8 cellular contexts compared by ENCODE assay signal in the genomic region with DNA sequence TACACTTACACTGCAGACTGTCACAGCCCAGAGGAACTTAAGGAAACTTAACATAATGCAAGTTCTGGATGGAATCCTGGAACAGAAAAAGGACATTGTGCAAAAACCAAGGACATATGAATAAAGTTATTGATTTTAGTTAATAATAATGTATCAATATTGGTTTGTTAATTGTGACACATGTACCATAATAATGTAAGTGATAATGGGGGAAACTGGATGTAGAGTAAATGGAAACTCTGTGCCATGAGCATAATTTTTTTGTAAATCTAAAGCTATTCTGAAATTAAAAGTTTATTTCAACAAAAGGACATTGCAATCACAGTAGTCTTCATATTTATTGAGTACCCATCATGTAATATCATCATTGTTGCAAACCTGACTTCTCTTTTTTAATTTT.
"Had no signal": no experiment of that assay in that cellular context is flagged by ENCODE, and none has a peak within 500 bp of the region (broad histone marks: within the 10 kb centered on the region; RNA-seq: fewer than 3 reads in every experiment).

No MANE protein-coding gene starts in this region.

- H3K4me3 ChIP-seq: GM23248, GM23338, HAP-1 had no signal

- H2AFZ ChIP-seq: GM23248, GM23338 had no signal

- DNase-seq: GM23248, GOT3, H7, H9, HCEC 1CT, HFFc6 had no signal

- H3K9ac ChIP-seq: GM23248 had no signal

- H3K27ac ChIP-seq: GM23248 had no signal

- H3K4me2 ChIP-seq: GM23338 had no signal

- H3K36me3 ChIP-seq: HAP-1 had no signal

- H3K9me3 ChIP-seq: HAP-1 had no signal
